Comparison of ENCODE assay signal across 1 cellular context in the genomic region with DNA sequence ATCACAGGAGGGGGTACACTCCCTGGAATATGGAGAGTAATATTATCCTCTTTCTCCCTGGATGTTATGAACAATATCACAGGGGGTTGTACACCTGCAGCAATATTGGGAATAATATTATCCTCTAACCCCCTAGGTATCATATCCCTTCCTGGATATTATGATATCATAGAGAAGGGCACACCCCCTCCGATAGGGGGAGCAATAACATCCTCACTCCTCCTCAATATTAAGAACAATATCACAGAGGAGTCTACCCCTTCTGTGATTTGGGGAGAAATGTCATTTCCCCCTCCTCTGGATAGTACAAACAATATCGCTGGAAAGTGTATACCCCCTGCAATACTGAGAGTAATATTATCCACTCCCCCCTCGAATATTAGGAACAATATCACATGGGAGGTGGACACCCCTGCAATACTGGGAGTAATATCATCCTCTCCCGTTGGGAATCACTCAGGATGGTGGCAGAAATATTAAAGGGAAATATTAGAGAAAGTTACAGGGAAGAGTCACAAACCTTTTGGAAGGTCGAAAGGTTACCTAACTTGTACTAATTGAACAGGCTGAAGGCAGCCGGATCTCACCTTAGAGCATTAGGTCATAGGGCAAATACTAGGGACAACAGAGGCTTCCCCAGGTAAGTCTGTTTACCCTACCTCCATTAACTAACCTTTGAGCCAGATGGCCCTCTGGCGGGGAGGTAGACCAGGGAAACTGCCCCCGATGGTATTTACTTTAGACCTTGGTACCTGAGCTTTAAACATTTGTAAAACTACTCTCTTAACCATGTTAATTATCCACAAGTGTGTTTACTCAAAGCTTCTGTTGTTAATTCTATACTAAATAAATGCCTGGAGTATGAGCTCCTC.
TF ChIP-seq lines count a peak whose summit lies in the region.

No MANE protein-coding gene starts in this region.

TF ChIP-seq in HepG2, 621 proteins besides CTCF, POLR2A, EP300 and RAD21 (continued from another document and continues in another):
- TF ChIP-seq, protein P1, sequence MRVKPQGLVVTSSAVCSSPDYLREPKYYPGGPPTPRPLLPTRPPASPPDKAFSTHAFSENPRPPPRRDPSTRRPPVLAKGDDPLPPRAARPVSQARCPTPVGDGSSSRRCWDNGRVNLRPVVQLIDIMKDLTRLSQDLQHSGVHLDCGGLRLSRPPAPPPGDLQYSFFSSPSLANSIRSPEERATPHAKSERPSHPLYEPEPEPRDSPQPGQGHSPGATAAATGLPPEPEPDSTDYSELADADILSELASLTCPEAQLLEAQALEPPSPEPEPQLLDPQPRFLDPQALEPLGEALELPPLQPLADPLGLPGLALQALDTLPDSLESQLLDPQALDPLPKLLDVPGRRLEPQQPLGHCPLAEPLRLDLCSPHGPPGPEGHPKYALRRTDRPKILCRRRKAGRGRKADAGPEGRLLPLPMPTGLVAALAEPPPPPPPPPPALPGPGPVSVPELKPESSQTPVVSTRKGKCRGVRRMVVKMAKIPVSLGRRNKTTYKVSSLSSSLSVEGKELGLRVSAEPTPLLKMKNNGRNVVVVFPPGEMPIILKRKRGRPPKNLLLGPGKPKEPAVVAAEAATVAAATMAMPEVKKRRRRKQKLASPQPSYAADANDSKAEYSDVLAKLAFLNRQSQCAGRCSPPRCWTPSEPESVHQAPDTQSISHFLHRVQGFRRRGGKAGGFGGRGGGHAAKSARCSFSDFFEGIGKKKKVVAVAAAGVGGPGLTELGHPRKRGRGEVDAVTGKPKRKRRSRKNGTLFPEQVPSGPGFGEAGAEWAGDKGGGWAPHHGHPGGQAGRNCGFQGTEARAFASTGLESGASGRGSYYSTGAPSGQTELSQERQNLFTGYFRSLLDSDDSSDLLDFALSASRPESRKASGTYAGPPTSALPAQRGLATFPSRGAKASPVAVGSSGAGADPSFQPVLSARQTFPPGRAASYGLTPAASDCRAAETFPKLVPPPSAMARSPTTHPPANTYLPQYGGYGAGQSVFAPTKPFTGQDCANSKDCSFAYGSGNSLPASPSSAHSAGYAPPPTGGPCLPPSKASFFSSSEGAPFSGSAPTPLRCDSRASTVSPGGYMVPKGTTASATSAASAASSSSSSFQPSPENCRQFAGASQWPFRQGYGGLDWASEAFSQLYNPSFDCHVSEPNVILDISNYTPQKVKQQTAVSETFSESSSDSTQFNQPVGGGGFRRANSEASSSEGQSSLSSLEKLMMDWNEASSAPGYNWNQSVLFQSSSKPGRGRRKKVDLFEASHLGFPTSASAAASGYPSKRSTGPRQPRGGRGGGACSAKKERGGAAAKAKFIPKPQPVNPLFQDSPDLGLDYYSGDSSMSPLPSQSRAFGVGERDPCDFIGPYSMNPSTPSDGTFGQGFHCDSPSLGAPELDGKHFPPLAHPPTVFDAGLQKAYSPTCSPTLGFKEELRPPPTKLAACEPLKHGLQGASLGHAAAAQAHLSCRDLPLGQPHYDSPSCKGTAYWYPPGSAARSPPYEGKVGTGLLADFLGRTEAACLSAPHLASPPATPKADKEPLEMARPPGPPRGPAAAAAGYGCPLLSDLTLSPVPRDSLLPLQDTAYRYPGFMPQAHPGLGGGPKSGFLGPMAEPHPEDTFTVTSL (CRISPR knock-in tag; IDR thresholded peaks at IDR 0.05; ENCODE audit: borderline replicate concordance): peak; percentile 92
- TF ChIP-seq ZMYM2 (CRISPR knock-in tag; IDR thresholded peaks at IDR 0.05) (peak; percentile 75; the same call in 1 of the 2 replicates), ZNF577 (CRISPR knock-in tag; IDR thresholded peaks at IDR 0.05; ENCODE audit: borderline replicate concordance, low read depth) (no peak), MAZ (IDR thresholded peaks at IDR 0.05; ENCODE audit: borderline replicate concordance, low read depth, low read length) (no peak), MAZ (CRISPR knock-in tag; IDR thresholded peaks at IDR 0.05; ENCODE audit: low read depth) (no peak), ZFP36 (IDR thresholded peaks at IDR 0.05; ENCODE audit: borderline replicate concordance, low read depth, low read length, partially characterized antibody) (no peak), RXRB (CRISPR knock-in tag; IDR thresholded peaks at IDR 0.05; ENCODE audit: borderline replicate concordance) (peak; percentile 94), ZNF367 (CRISPR knock-in tag; IDR thresholded peaks at IDR 0.05; ENCODE audit: borderline replicate concordance) (no peak), ZBTB42 (CRISPR knock-in tag; IDR thresholded peaks at IDR 0.05) (no peak), CBX1 (IDR thresholded peaks at IDR 0.05; ENCODE audit: low read depth) (no peak), NRL (CRISPR knock-in tag; IDR thresholded peaks at IDR 0.05; ENCODE audit: borderline replicate concordance) (no peak), ZNF431 (CRISPR knock-in tag; IDR thresholded peaks at IDR 0.05; ENCODE audit: borderline replicate concordance, low read depth) (no peak), ZNF326 (CRISPR knock-in tag; IDR thresholded peaks at IDR 0.05; ENCODE audit: borderline replicate concordance) (no peak), ZNF652 (CRISPR knock-in tag; IDR thresholded peaks at IDR 0.05; ENCODE audit: borderline replicate concordance, low read depth) (peak; percentile 22; the same call in 1 of the 2 replicates), U2AF2 (IDR thresholded peaks at IDR 0.05; ENCODE audit: low read depth, low read length) (no peak), TAF1 (CRISPR knock-in tag; IDR thresholded peaks at IDR 0.05) (no peak), RCOR2 (CRISPR knock-in tag; IDR thresholded peaks at IDR 0.05) (peak; percentile 75), ZNF446 (CRISPR knock-in tag; IDR thresholded peaks at IDR 0.05) (no peak), ZNF549 (CRISPR knock-in tag; IDR thresholded peaks at IDR 0.05) (no peak), FOXP1 (IDR thresholded peaks at IDR 0.05) (no peak), FOXP1 (CRISPR knock-in tag; IDR thresholded peaks at IDR 0.05) (peak; percentile 83), ZNF776 (CRISPR knock-in tag; IDR thresholded peaks at IDR 0.05) (no peak), SP2 (CRISPR knock-in tag; IDR thresholded peaks at IDR 0.05) (no peak), SIX4 (CRISPR knock-in tag; IDR thresholded peaks at IDR 0.05) (no peak; the same call in 1 of the 2 replicates), SIN3A (IDR thresholded peaks at IDR 0.05; ENCODE audit: borderline replicate concordance, low read depth, low read length) (no peak)
- TF ChIP-seq, protein P2, sequence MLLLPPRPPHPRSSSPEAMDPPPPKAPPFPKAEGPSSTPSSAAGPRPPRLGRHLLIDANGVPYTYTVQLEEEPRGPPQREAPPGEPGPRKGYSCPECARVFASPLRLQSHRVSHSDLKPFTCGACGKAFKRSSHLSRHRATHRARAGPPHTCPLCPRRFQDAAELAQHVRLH (CRISPR knock-in tag; IDR thresholded peaks at IDR 0.05; ENCODE audit: borderline replicate concordance, low read depth): peak; percentile 47; the same call in 1 of the 2 replicates
- TF ChIP-seq, protein P3, sequence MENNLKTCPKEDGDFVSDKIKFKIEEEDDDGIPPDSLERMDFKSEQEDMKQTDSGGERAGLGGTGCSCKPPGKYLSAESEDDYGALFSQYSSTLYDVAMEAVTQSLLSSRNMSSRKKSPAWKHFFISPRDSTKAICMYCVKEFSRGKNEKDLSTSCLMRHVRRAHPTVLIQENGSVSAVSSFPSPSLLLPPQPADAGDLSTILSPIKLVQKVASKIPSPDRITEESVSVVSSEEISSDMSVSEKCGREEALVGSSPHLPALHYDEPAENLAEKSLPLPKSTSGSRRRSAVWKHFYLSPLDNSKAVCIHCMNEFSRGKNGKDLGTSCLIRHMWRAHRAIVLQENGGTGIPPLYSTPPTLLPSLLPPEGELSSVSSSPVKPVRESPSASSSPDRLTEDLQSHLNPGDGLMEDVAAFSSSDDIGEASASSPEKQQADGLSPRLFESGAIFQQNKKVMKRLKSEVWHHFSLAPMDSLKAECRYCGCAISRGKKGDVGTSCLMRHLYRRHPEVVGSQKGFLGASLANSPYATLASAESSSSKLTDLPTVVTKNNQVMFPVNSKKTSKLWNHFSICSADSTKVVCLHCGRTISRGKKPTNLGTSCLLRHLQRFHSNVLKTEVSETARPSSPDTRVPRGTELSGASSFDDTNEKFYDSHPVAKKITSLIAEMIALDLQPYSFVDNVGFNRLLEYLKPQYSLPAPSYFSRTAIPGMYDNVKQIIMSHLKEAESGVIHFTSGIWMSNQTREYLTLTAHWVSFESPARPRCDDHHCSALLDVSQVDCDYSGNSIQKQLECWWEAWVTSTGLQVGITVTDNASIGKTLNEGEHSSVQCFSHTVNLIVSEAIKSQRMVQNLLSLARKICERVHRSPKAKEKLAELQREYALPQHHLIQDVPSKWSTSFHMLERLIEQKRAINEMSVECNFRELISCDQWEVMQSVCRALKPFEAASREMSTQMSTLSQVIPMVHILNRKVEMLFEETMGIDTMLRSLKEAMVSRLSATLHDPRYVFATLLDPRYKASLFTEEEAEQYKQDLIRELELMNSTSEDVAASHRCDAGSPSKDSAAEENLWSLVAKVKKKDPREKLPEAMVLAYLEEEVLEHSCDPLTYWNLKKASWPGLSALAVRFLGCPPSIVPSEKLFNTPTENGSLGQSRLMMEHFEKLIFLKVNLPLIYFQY (CRISPR knock-in tag; IDR thresholded peaks at IDR 0.05; ENCODE audit: borderline replicate concordance): peak; percentile 38; the same call in 1 of the 2 replicates
- TF ChIP-seq, protein P4, sequence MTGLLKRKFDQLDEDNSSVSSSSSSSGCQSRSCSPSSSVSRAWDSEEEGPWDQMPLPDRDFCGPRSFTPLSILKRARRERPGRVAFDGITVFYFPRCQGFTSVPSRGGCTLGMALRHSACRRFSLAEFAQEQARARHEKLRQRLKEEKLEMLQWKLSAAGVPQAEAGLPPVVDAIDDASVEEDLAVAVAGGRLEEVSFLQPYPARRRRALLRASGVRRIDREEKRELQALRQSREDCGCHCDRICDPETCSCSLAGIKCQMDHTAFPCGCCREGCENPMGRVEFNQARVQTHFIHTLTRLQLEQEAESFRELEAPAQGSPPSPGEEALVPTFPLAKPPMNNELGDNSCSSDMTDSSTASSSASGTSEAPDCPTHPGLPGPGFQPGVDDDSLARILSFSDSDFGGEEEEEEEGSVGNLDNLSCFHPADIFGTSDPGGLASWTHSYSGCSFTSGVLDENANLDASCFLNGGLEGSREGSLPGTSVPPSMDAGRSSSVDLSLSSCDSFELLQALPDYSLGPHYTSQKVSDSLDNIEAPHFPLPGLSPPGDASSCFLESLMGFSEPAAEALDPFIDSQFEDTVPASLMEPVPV (CRISPR knock-in tag; IDR thresholded peaks at IDR 0.05): no peak
- TF ChIP-seq, protein P5, sequence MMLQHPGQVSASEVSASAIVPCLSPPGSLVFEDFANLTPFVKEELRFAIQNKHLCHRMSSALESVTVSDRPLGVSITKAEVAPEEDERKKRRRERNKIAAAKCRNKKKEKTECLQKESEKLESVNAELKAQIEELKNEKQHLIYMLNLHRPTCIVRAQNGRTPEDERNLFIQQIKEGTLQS (CRISPR knock-in tag; IDR thresholded peaks at IDR 0.05): no peak
- TF ChIP-seq, protein P6, sequence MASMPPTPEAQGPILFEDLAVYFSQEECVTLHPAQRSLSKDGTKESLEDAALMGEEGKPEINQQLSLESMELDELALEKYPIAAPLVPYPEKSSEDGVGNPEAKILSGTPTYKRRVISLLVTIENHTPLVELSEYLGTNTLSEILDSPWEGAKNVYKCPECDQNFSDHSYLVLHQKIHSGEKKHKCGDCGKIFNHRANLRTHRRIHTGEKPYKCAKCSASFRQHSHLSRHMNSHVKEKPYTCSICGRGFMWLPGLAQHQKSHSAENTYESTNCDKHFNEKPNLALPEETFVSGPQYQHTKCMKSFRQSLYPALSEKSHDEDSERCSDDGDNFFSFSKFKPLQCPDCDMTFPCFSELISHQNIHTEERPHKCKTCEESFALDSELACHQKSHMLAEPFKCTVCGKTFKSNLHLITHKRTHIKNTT (CRISPR knock-in tag; IDR thresholded peaks at IDR 0.05): no peak
- TF ChIP-seq, protein P7, sequence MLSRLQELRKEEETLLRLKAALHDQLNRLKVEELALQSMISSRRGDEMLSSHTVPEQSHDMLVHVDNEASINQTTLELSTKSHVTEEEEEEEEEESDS (CRISPR knock-in tag; IDR thresholded peaks at IDR 0.05; ENCODE audit: borderline replicate concordance): no peak
- TF ChIP-seq, protein P8, sequence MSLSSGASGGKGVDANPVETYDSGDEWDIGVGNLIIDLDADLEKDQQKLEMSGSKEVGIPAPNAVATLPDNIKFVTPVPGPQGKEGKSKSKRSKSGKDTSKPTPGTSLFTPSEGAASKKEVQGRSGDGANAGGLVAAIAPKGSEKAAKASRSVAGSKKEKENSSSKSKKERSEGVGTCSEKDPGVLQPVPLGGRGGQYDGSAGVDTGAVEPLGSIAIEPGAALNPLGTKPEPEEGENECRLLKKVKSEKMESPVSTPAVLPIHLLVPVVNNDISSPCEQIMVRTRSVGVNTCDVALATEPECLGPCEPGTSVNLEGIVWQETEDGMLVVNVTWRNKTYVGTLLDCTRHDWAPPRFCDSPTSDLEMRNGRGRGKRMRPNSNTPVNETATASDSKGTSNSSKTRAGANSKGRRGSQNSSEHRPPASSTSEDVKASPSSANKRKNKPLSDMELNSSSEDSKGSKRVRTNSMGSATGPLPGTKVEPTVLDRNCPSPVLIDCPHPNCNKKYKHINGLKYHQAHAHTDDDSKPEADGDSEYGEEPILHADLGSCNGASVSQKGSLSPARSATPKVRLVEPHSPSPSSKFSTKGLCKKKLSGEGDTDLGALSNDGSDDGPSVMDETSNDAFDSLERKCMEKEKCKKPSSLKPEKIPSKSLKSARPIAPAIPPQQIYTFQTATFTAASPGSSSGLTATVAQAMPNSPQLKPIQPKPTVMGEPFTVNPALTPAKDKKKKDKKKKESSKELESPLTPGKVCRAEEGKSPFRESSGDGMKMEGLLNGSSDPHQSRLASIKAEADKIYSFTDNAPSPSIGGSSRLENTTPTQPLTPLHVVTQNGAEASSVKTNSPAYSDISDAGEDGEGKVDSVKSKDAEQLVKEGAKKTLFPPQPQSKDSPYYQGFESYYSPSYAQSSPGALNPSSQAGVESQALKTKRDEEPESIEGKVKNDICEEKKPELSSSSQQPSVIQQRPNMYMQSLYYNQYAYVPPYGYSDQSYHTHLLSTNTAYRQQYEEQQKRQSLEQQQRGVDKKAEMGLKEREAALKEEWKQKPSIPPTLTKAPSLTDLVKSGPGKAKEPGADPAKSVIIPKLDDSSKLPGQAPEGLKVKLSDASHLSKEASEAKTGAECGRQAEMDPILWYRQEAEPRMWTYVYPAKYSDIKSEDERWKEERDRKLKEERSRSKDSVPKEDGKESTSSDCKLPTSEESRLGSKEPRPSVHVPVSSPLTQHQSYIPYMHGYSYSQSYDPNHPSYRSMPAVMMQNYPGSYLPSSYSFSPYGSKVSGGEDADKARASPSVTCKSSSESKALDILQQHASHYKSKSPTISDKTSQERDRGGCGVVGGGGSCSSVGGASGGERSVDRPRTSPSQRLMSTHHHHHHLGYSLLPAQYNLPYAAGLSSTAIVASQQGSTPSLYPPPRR (CRISPR knock-in tag; IDR thresholded peaks at IDR 0.05; ENCODE audit: borderline replicate concordance): peak; percentile 88
- TF ChIP-seq, protein P9, sequence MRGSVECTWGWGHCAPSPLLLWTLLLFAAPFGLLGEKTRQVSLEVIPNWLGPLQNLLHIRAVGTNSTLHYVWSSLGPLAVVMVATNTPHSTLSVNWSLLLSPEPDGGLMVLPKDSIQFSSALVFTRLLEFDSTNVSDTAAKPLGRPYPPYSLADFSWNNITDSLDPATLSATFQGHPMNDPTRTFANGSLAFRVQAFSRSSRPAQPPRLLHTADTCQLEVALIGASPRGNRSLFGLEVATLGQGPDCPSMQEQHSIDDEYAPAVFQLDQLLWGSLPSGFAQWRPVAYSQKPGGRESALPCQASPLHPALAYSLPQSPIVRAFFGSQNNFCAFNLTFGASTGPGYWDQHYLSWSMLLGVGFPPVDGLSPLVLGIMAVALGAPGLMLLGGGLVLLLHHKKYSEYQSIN (CRISPR knock-in tag; IDR thresholded peaks at IDR 0.05; ENCODE audit: borderline replicate concordance): no peak
- TF ChIP-seq, protein P10, sequence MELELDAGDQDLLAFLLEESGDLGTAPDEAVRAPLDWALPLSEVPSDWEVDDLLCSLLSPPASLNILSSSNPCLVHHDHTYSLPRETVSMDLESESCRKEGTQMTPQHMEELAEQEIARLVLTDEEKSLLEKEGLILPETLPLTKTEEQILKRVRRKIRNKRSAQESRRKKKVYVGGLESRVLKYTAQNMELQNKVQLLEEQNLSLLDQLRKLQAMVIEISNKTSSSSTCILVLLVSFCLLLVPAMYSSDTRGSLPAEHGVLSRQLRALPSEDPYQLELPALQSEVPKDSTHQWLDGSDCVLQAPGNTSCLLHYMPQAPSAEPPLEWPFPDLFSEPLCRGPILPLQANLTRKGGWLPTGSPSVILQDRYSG (CRISPR knock-in tag; IDR thresholded peaks at IDR 0.05): no peak
